Comparison of ENCODE assay signal across 8 cellular contexts in genomic region chr11:67239795-67240574, GRCh38. TPM values are rescaled to one million over a fixed set of nuclear protein-coding genes. Genes with fewer than 3 reads are reported as not detected.
DNase-seq lines count a peak whose midpoint lies in the region; TF ChIP-seq lines count a peak whose summit lies in the region.

No MANE protein-coding gene starts in this region.

- peaks cover 53% of the 10 kb centered on the region for H3K4me1 Mint-ChIP-seq in HFFc6 (ENCODE audit: low read depth)

- DNase-seq in GM04504 (ENCODE audit: low read depth) (peak; percentile 97), HFFc6 (peak; percentile 99), NB4 (ENCODE audit: low read depth) (peak; percentile 100), SK-N-DZ (ENCODE audit: low spot score) (peak; percentile 98), germinal center (ENCODE audit: low spot score) (peak; percentile 92), non-pigmented ciliary epithelial cell (ENCODE audit: low read depth) (peak; percentile 94), superior temporal gyrus (ENCODE audit: extremely low spot score) (peak; percentile 96)
- peak; percentile 97 for DNase-seq in activated naive CD4-positive, alpha-beta T cell treated with anti-CD3 and anti-CD28 coated beads, Interleukin-2, amount 50 U/mL, for 16 hours

- H3K27me3 Mint-ChIP-seq in HFFc6 (ENCODE audit: insufficient read depth) = peaks cover 6% of the 10 kb centered on the region

- peak; percentile 97 for TF ChIP-seq POLR2A in NB4 (IDR thresholded peaks at IDR 0.05; ENCODE audit: extremely low read depth, insufficient read length)

- peak overlapping the region; percentile 100 for H3K4me3 Mint-ChIP-seq in HFFc6

- H3K36me3 Mint-ChIP-seq in HFFc6 (ENCODE audit: low read depth) = peaks cover 42% of the 10 kb centered on the region

- no peaks in the 10 kb centered on the region for H3K9me3 Mint-ChIP-seq in HFFc6

- H3K27ac Mint-ChIP-seq in HFFc6 = peak overlapping the region; percentile 99

- peak overlapping the region; percentile 100 for H3K4me3 ChIP-seq in NB4 (ENCODE audit: low read depth, low read length)

- TF ChIP-seq CTCF in HFFc6 (IDR thresholded peaks at IDR 0.05) (peak; percentile 47; the same call in 1 of the 2 replicates), NB4 (IDR thresholded peaks at IDR 0.05; ENCODE audit: low read depth, low read length) (no peak)

RNA-seq across cellular contexts. Expression of gene GRK2, which starts 26.3 kb away (rescaled TPM):
- 10 to 100 TPM; 26.2 to 35.5 (median 32.1) TPM for total RNA-seq in HFFc6 (2021; fragmentation: NEBNext Ultra II Directional; extraction: Animal tissue kit (Norgen Biotek cat#: 25700))
- polyA plus RNA-seq in SK-N-DZ (2014; cell fraction: cytosol; rRNA removed) = 63.4 and 72.0 TPM in 2 replicates
- polyA plus RNA-seq in SK-N-DZ (2014; cell fraction: nucleus; rRNA removed) = 95.3 and 97.5 TPM in 2 replicates

RNA-seq across cellular contexts. Expression of gene ANKRD13D, which starts 49.1 kb away (rescaled TPM):
- 10 to 100 TPM; 24.7 to 34.6 (median 26.4) TPM for total RNA-seq in HFFc6 (2021; fragmentation: NEBNext Ultra II Directional; extraction: Animal tissue kit (Norgen Biotek cat#: 25700))
- polyA plus RNA-seq in SK-N-DZ (2014; cell fraction: cytosol; rRNA removed) = 21.1 and 25.4 TPM in 2 replicates
- polyA plus RNA-seq in SK-N-DZ (2014; cell fraction: nucleus; rRNA removed) = 91.5 and 113 TPM in 2 replicates

Comparison
In these comparisons a context has a peak if more than half of its experiments do, and no peak if none do; other contexts are left out.
1. Peak in every context shown above with its lines: DNase-seq and H3K4me3 ChIP-seq.